26 cellular contexts compared by ENCODE assay signal in genomic region chr11:29564501-29564900, GRCh38.
"Had no signal": no experiment of that assay in that cellular context is flagged by ENCODE, and none has a peak within 500 bp of the region (broad histone marks: within the 10 kb centered on the region; RNA-seq: fewer than 3 reads in every experiment).

No MANE protein-coding gene starts in this region.

- H3K4me1 ChIP-seq: left ventricle myocardium inferior, stomach, testis, thyroid gland, transverse colon, upper lobe of left lung, vagina had no signal

- ATAC-seq: left colon; natural killer cell; right cardiac atrium; sciatic nerve; stimulated activated naive B cell treated with anti-CD40 and anti-IgM and Interleukin-4, amounts not matched to agents 10 μg/mL and 1 μg/mL and 100 μg/mL, for 72 hours; stimulated activated naive CD8-positive, alpha-beta T cell treated with anti-CD3 and anti-CD28 coated beads, Interleukin-15, Interleukin-2, amounts not matched to agents 100 U/mL and 50 U/mL, for 24 hours had no signal

- H3K27me3 ChIP-seq: ovary, stomach, testis, thyroid gland, transverse colon, upper lobe of left lung, vagina had no signal

- H3K4me3 ChIP-seq: left ventricle myocardium inferior, lung, ovary, skin epidermis, stomach, testis, thyroid gland, transverse colon, upper lobe of left lung, vagina had no signal

- H3K9me3 ChIP-seq: left ventricle myocardium inferior, ovary, testis, thyroid gland, transverse colon, upper lobe of left lung, vagina had no signal

- H3K36me3 ChIP-seq: left ventricle myocardium inferior, ovary, stomach, thyroid gland, transverse colon, upper lobe of left lung, vagina had no signal

- H3K27ac ChIP-seq: left ventricle myocardium inferior, ovary, skin epidermis, stomach, testis, thyroid gland, transverse colon, upper lobe of left lung, vagina had no signal

- DNase-seq: immature natural killer cell; kidney; left colon; left ventricle myocardium inferior; mesendoderm; naive B cell; natural killer cell; nephron progenitor cell; ovary; retina; right cardiac atrium; stimulated activated CD4-positive, alpha-beta T cell treated with anti-CD3 and anti-CD28 coated beads, Interleukin-12 subunit alpha, Interleukin-12 subunit beta, amount 100 ng/mL, for 4 hours; stimulated activated CD4-positive, alpha-beta T cell treated with anti-CD3 and anti-CD28 coated beads, Interleukin-15, amount 100 ng/mL, for 24 hours; stimulated activated CD4-positive, alpha-beta T cell treated with anti-CD3 and anti-CD28 coated beads, Interleukin-2, amount 100 ng/mL, for 24 hours; stimulated activated CD4-positive, alpha-beta T cell treated with anti-CD3 and anti-CD28 coated beads, Interleukin-4, amount 100 ng/mL, for 1 hour; stimulated activated naive B cell treated with anti-CD40 and anti-IgM and Interleukin-4, amounts not matched to agents 10 μg/mL and 1 μg/mL and 100 μg/mL, for 72 hours; stimulated activated naive CD8-positive, alpha-beta T cell treated with anti-CD3 and anti-CD28 coated beads, Interleukin-15, Interleukin-2, amounts not matched to agents 100 U/mL and 50 U/mL, for 24 hours; stomach; testis; thyroid gland; transverse colon; upper lobe of left lung had no signal
